Comparison of ENCODE assay signal across 1 cellular context in genomic region chr6:11232968-11233626, GRCh38.
TF ChIP-seq lines count a peak whose summit lies in the region.

No MANE protein-coding gene starts in this region.

TF ChIP-seq in GM23338, 12 proteins besides CTCF, POLR2A, EP300 and RAD21 (continued from another document):
- no peak for TF ChIP-seq ETS1 (IDR thresholded peaks at IDR 0.05)
- no peak for TF ChIP-seq NANOG (IDR thresholded peaks at IDR 0.05; ENCODE audit: borderline replicate concordance)
- TF ChIP-seq REST (IDR thresholded peaks at IDR 0.05; ENCODE audit: unreplicated experiment), result no peak
- TF ChIP-seq ZNF114 (CRISPR knock-in tag; IDR thresholded peaks at IDR 0.05), result no peak
- no peak for TF ChIP-seq JUNB (IDR thresholded peaks at IDR 0.05; ENCODE audit: unreplicated experiment)
- no peak for TF ChIP-seq EZH2 (IDR thresholded peaks at IDR 0.05; ENCODE audit: low read depth, unreplicated experiment)
TF ChIP-seq in GM23338: peak in this region for 0.
